In genomic region chr9:136886610-136887597, GRCh38 we compare ENCODE assay signal across 1 cellular context.
TF ChIP-seq lines count a peak whose summit lies in the region.

No MANE protein-coding gene starts in this region.

TF ChIP-seq in HepG2, 621 proteins besides CTCF, POLR2A, EP300 and RAD21 (continued from another document and continues in another):
- TF ChIP-seq SAP130 (CRISPR knock-in tag; IDR thresholded peaks at IDR 0.05; ENCODE audit: low read depth) = peak; percentile 59; the same call in 1 of the 2 replicates
- TF ChIP-seq TEF (CRISPR knock-in tag; IDR thresholded peaks at IDR 0.05) = no peak
- TF ChIP-seq RNF219 (CRISPR knock-in tag; IDR thresholded peaks at IDR 0.05) = no peak
- no peak for TF ChIP-seq TFDP1 (CRISPR knock-in tag; IDR thresholded peaks at IDR 0.05; ENCODE audit: borderline replicate concordance)
- peak; percentile 19; the same call in 1 of the 2 replicates for TF ChIP-seq ZNF614 (CRISPR knock-in tag; IDR thresholded peaks at IDR 0.05; ENCODE audit: borderline replicate concordance)
- no peak for TF ChIP-seq NCOA2 (CRISPR knock-in tag; IDR thresholded peaks at IDR 0.05)
- TF ChIP-seq RFX1 (IDR thresholded peaks at IDR 0.05) = no peak
- no peak; the same call in 1 of the 2 replicates for TF ChIP-seq SP2 (CRISPR knock-in tag; IDR thresholded peaks at IDR 0.05)
- TF ChIP-seq ZNF605 (CRISPR knock-in tag; IDR thresholded peaks at IDR 0.05) = no peak
- TF ChIP-seq JARID2 (CRISPR knock-in tag; IDR thresholded peaks at IDR 0.05; ENCODE audit: insufficient replicate concordance) = no peak
- no peak for TF ChIP-seq KDM2A (CRISPR knock-in tag; IDR thresholded peaks at IDR 0.05; ENCODE audit: borderline replicate concordance, low read depth)
- peak; percentile 41; the same call in 1 of the 2 replicates for TF ChIP-seq THRA (CRISPR knock-in tag; IDR thresholded peaks at IDR 0.05; ENCODE audit: borderline replicate concordance)
- TF ChIP-seq SNRNP70 (IDR thresholded peaks at IDR 0.05; ENCODE audit: low read depth, low read length) = no peak
- no peak for TF ChIP-seq MAFG (CRISPR knock-in tag; IDR thresholded peaks at IDR 0.05)
- TF ChIP-seq BRCA1 (CRISPR knock-in tag; IDR thresholded peaks at IDR 0.05) = no peak
- TF ChIP-seq NFIB (CRISPR knock-in tag; IDR thresholded peaks at IDR 0.05; ENCODE audit: borderline replicate concordance) = no peak
- TF ChIP-seq AKAP8 (CRISPR knock-in tag; IDR thresholded peaks at IDR 0.05) = no peak
- 0 out of 2 replicates have a peak, but pooled peaks have one; percentile 14 for TF ChIP-seq ZNF670 (CRISPR knock-in tag; IDR thresholded peaks at IDR 0.05; ENCODE audit: borderline replicate concordance)
- TF ChIP-seq KAT2B (IDR thresholded peaks at IDR 0.05; ENCODE audit: borderline replicate concordance, low read depth, low read length) = no peak
- no peak for TF ChIP-seq ZBTB43 (CRISPR knock-in tag; conservative IDR thresholded peaks at IDR 0.05)
- TF ChIP-seq MED8 (CRISPR knock-in tag; IDR thresholded peaks at IDR 0.05; ENCODE audit: insufficient replicate concordance) = no peak
- TF ChIP-seq ZNF256 (CRISPR knock-in tag; conservative IDR thresholded peaks at IDR 0.05) = 0 out of 2 replicates have a peak, but pooled peaks have one; percentile 49
- TF ChIP-seq ZBTB3 (CRISPR knock-in tag; IDR thresholded peaks at IDR 0.05; ENCODE audit: borderline replicate concordance, low read depth) = no peak
- 0 out of 2 replicates have a peak, but pooled peaks have one; percentile 53 for TF ChIP-seq ZNF280B (CRISPR knock-in tag; IDR thresholded peaks at IDR 0.05; ENCODE audit: borderline replicate concordance)
- no peak for TF ChIP-seq ZNF879 (CRISPR knock-in tag; IDR thresholded peaks at IDR 0.05)
- TF ChIP-seq DNMT3B (CRISPR knock-in tag; conservative IDR thresholded peaks at IDR 0.05) = no peak
- TF ChIP-seq REST (IDR thresholded peaks at IDR 0.05; ENCODE audit: borderline replicate concordance in 1 of 2, low read depth in 1 of 2, low read length in 2 of 2) = no peak
- TF ChIP-seq ZNF431 (CRISPR knock-in tag; IDR thresholded peaks at IDR 0.05; ENCODE audit: borderline replicate concordance, low read depth) = no peak
- peak; percentile 73; the same call in 1 of the 2 replicates for TF ChIP-seq ZNF30 (CRISPR knock-in tag; IDR thresholded peaks at IDR 0.05)
- TF ChIP-seq ZNF251 (CRISPR knock-in tag; IDR thresholded peaks at IDR 0.05) = no peak
- 0 out of 2 replicates have a peak, but pooled peaks have one; percentile 25 for TF ChIP-seq ZSCAN29 (CRISPR knock-in tag; conservative IDR thresholded peaks at IDR 0.05)
- TF ChIP-seq THAP11 (CRISPR knock-in tag; IDR thresholded peaks at IDR 0.05) = no peak
- TF ChIP-seq ZNF354B (CRISPR knock-in tag; IDR thresholded peaks at IDR 0.05) = no peak
- no peak for TF ChIP-seq AFF4 (CRISPR knock-in tag; IDR thresholded peaks at IDR 0.05)
- TF ChIP-seq GMEB2 (CRISPR knock-in tag; IDR thresholded peaks at IDR 0.05; ENCODE audit: low read depth) = no peak
- no peak for TF ChIP-seq BRD4 (CRISPR knock-in tag; IDR thresholded peaks at IDR 0.05)
